1 cellular context compared by ENCODE assay signal in the genomic region with DNA sequence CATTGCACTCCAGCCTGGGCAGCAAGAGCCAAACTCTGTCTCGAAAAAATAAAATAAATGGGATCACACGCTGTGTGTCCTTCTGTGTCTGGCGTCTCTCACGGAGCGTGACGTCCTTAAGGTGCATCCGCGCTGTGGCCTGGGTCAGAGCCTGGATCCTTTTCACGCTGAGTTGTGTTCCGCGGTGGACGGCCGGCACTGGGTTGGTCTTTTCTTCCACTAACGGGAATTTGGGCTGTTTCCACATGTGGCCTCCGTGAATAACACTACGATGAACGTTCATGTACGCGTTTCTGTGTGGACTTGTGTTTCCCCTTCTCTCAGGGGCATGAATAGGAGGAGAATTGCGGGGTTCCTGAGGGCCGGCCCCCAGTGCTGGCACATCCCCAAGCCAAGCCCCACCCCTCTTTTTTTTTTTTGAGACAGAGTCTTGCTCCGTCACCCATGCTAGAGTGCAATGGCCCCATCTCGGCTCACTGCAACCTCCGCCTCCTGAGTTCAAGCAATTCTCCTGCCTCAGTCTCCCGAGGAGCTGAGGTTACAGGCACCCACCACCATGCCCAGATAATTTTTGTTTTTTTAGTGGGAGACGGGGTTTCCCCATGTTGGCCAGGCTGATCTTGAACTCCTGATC.
TF ChIP-seq lines count a peak whose summit lies in the region.

No MANE protein-coding gene starts in this region.

TF ChIP-seq in HepG2, 621 proteins besides CTCF, POLR2A, EP300 and RAD21:
- TF ChIP-seq ZNF879 (CRISPR knock-in tag; IDR thresholded peaks at IDR 0.05) (no peak), ZKSCAN8 (CRISPR knock-in tag; IDR thresholded peaks at IDR 0.05; ENCODE audit: borderline replicate concordance) (no peak), REXO4 (CRISPR knock-in tag; IDR thresholded peaks at IDR 0.05; ENCODE audit: borderline replicate concordance) (no peak), ZBTB38 (CRISPR knock-in tag; IDR thresholded peaks at IDR 0.05) (peak; percentile 89), TIGD3 (CRISPR knock-in tag; IDR thresholded peaks at IDR 0.05; ENCODE audit: borderline replicate concordance) (no peak), TAF15 (IDR thresholded peaks at IDR 0.05; ENCODE audit: low read depth, low read length, poor library complexity, severe bottlenecking) (no peak), ZMYM2 (CRISPR knock-in tag; IDR thresholded peaks at IDR 0.05) (0 out of 2 replicates have a peak, but pooled peaks have one; percentile 20), ZNF280D (CRISPR knock-in tag; IDR thresholded peaks at IDR 0.05) (no peak), ZNF674 (CRISPR knock-in tag; IDR thresholded peaks at IDR 0.05; ENCODE audit: low read depth) (no peak)
- TF ChIP-seq, protein P1, sequence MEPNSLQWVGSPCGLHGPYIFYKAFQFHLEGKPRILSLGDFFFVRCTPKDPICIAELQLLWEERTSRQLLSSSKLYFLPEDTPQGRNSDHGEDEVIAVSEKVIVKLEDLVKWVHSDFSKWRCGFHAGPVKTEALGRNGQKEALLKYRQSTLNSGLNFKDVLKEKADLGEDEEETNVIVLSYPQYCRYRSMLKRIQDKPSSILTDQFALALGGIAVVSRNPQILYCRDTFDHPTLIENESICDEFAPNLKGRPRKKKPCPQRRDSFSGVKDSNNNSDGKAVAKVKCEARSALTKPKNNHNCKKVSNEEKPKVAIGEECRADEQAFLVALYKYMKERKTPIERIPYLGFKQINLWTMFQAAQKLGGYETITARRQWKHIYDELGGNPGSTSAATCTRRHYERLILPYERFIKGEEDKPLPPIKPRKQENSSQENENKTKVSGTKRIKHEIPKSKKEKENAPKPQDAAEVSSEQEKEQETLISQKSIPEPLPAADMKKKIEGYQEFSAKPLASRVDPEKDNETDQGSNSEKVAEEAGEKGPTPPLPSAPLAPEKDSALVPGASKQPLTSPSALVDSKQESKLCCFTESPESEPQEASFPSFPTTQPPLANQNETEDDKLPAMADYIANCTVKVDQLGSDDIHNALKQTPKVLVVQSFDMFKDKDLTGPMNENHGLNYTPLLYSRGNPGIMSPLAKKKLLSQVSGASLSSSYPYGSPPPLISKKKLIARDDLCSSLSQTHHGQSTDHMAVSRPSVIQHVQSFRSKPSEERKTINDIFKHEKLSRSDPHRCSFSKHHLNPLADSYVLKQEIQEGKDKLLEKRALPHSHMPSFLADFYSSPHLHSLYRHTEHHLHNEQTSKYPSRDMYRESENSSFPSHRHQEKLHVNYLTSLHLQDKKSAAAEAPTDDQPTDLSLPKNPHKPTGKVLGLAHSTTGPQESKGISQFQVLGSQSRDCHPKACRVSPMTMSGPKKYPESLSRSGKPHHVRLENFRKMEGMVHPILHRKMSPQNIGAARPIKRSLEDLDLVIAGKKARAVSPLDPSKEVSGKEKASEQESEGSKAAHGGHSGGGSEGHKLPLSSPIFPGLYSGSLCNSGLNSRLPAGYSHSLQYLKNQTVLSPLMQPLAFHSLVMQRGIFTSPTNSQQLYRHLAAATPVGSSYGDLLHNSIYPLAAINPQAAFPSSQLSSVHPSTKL (CRISPR knock-in tag; IDR thresholded peaks at IDR 0.05) = no peak
